Comparison of ENCODE assay signal across 8 cellular contexts in the genomic region with DNA sequence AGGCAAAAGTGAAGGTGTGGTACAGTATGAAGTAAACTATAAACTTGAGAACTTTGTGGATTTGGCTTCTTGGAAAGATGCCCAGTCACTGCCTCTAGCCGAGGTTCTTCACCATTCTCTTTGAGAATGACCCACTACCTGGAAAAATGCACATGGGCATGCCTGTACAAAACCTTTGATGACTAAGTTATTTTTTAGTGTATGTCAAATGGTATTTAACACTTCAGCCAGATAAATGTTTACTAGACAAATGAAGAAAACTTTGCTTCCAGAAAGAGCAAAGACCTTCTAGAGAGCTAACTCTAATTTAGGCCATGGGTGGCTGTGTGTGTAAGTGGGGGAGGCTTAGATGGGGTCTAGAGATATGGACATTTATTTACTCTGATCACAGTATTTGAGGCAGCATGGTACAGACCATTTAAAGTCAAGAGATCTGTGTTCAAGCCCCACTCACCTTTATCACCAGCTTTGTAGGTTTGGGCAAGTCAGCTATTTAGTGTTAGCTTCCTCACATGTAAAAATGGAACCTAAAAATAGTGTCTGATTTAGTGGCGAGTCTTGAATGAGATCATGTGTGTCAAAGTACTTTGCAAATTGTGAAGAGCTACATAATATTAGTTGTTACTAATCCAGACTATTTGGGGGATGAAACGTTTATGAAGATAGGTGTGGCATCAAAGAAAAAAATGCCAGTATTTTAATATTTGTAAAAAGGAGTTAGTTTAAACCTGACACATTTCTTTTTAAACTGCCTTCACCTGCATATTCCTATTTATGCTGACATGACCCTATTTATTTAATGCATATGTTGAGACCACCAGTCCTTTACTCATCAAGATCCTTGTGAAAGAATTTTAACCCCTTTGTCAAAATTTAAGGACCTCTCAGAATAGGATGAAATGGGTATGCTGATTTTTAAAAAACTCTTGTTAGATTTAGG. TPM values are rescaled to one million over a fixed set of nuclear protein-coding genes. Genes with fewer than 3 reads are reported as not detected.
DNase-seq lines count a peak whose midpoint lies in the region; ATAC-seq and TF ChIP-seq lines count a peak whose summit lies in the region.

No MANE protein-coding gene starts in this region.

- no peak for ATAC-seq in T-cell (replicated peaks in 1 of 4)
- no peak for ATAC-seq in GM18520 (IDR thresholded peaks at IDR 0.05; ENCODE audit: unreplicated experiment)

- intact Hi-C loops in prostate gland (cut with DNase I) = no loop called here

- CTCF ChIA-PET in activated naive CD4-positive, alpha-beta T cell treated with anti-CD3 and anti-CD28 coated beads, Interleukin-2, amount 10 ng/mL, durations not matched to agents 7 days and 5 days (lab: Charles Lee) = interaction anchor here (0.7 to 1.5 kb wide), 3 partner anchors 18 to 63 kb away, joined by 3 read pairs; a partner anchor contains a TSS
- CTCF ChIA-PET in T-cell (lab: Charles Lee) = no interaction called here

- H3K4me1 Mint-ChIP-seq in activated naive CD4-positive, alpha-beta T cell treated with anti-CD3 and anti-CD28 coated beads, Interleukin-2, amount 10 ng/mL, durations not matched to agents 7 days and 5 days = peaks cover 68% of the 10 kb centered on the region
- H3K4me1 Mint-ChIP-seq in T-cell = peaks cover 73 to 74% (median 74%) of the 10 kb centered on the region in 3 donors

- no peaks in the 10 kb centered on the region for H3K27me3 ChIP-seq in prostate gland (replicated peaks; ENCODE audit: insufficient read depth)

- 10% methylated on average over 3 of the region's 3 CpGs for WGBS in prostate gland

- H3K36me3 Mint-ChIP-seq in activated naive CD4-positive, alpha-beta T cell treated with anti-CD3 and anti-CD28 coated beads, Interleukin-2, amount 10 ng/mL, durations not matched to agents 7 days and 5 days = peaks cover 40% of the 10 kb centered on the region
- peaks cover 9% of the 10 kb centered on the region for H3K36me3 Mint-ChIP-seq in T-cell

- TF ChIP-seq POLR2A in prostate gland (IDR thresholded peaks at IDR 0.05) = no peak

- H3K27ac ChIP-seq in prostate gland = peak overlapping the region; percentile 62 to 67

- no peaks in the 10 kb centered on the region for H3K9me3 Mint-ChIP-seq in activated naive CD4-positive, alpha-beta T cell treated with anti-CD3 and anti-CD28 coated beads, Interleukin-2, amount 10 ng/mL, durations not matched to agents 7 days and 5 days
- no peaks in the 10 kb centered on the region for H3K9me3 Mint-ChIP-seq in T-cell

- H3K4me3 ChIP-seq in fibroblast of villous mesenchyme (ENCODE audit: low read depth, low read length) (no peak overlapping the region), prostate gland (no peak overlapping the region)

- no peaks in the 10 kb centered on the region for H3K4me1 ChIP-seq in prostate gland (replicated peaks)

- no peaks in the 10 kb centered on the region for H3K36me3 ChIP-seq in prostate gland

- H3K4me3 Mint-ChIP-seq in activated naive CD4-positive, alpha-beta T cell treated with anti-CD3 and anti-CD28 coated beads, Interleukin-2, amount 10 ng/mL, durations not matched to agents 7 days and 5 days = peak overlapping the region; percentile 36
- H3K4me3 Mint-ChIP-seq in T-cell = peak overlapping the region in 2 of 3 donors; percentile 3 to 88

- peak overlapping the region; percentile 81 for H3K27ac Mint-ChIP-seq in activated naive CD4-positive, alpha-beta T cell treated with anti-CD3 and anti-CD28 coated beads, Interleukin-2, amount 10 ng/mL, durations not matched to agents 7 days and 5 days
- peak overlapping the region; percentile 48 to 65 for H3K27ac Mint-ChIP-seq in T-cell

- TF ChIP-seq CTCF in fibroblast of villous mesenchyme (IDR thresholded peaks at IDR 0.05; ENCODE audit: insufficient read depth, low read depth, low read length) (no peak), prostate gland (IDR thresholded peaks at IDR 0.05) (no peak)

- POLR2A ChIA-PET in T-cell (lab: Charles Lee) = interaction anchor here in 1 of 2 donors (0.6 kb wide), 1 partner anchor 1628 kb away, joined by 3 read pairs; no protein-coding TSS in a partner anchor

- no peaks in the 10 kb centered on the region for H3K27me3 Mint-ChIP-seq in activated naive CD4-positive, alpha-beta T cell treated with anti-CD3 and anti-CD28 coated beads, Interleukin-2, amount 10 ng/mL, durations not matched to agents 7 days and 5 days
- H3K27me3 Mint-ChIP-seq in T-cell = no peaks in the 10 kb centered on the region

- no peak for DNase-seq in activated naive CD4-positive, alpha-beta T cell treated with anti-CD3 and anti-CD28 coated beads, Interleukin-2, amount 10 ng/mL, durations not matched to agents 7 days and 5 days
- DNase-seq in activated naive CD4-positive, alpha-beta T cell treated with anti-CD3 and anti-CD28 coated beads, Interleukin-2, amount 50 U/mL, for 16 hours = no peak
- DNase-seq in T-cell (no peak), fibroblast of villous mesenchyme (ENCODE audit: low read depth) (peak; percentile 43), prostate gland (ENCODE audit: low spot score) (peak; percentile 46), NCI-H2081 (lab: John Stamatoyannopoulos, UW) (no peak), Kasumi-1 (lab: John Stamatoyannopoulos, UW) (no peak)

- no peaks in the 10 kb centered on the region for H3K9me3 ChIP-seq in prostate gland

RNA-seq across cellular contexts. Expression of a gene that starts 20.2 kb away (rescaled TPM):
- total RNA-seq in T-cell = 10 to 100 TPM; 50.1 to 60.4 (median 52.9) TPM
- total RNA-seq in fibroblast of villous mesenchyme = 19.0 TPM in 2 replicates
- 10 to 100 TPM; 54.9 to 93.8 TPM for total RNA-seq in prostate gland

RNA-seq across cellular contexts. Expression of a gene that starts 46.3 kb away (rescaled TPM):
- 1 to 10 TPM; 1.8 to 3.0 (median 2.3) TPM for total RNA-seq in T-cell
- 0.32 and 0.86 TPM in 2 replicates for total RNA-seq in fibroblast of villous mesenchyme
- total RNA-seq in prostate gland = 10 to 100 TPM in 1 of 2 donors, 1 to 10 TPM in 1; 3.0 to 10.5 TPM

Comparison
In these comparisons a context has a peak if more than half of its experiments do, and no peak if none do; other contexts are left out.
1. DNase-seq: peak in fibroblast of villous mesenchyme (single experiment) and prostate gland (single experiment); none in activated naive CD4-positive, alpha-beta T cell treated with anti-CD3 and anti-CD28 coated beads, Interleukin-2, amount 10 ng/mL, durations not matched to agents 7 days and 5 days (single experiment), activated naive CD4-positive, alpha-beta T cell treated with anti-CD3 and anti-CD28 coated beads, Interleukin-2, amount 50 U/mL, for 16 hours (single experiment), T-cell (0 of 34), NCI-H2081 (0 of 2) and Kasumi-1 (0 of 2).